Comparison of ENCODE assay signal across 19 cellular contexts in genomic region chr3:71163216-71163918, GRCh38.
DNase-seq lines count a peak whose midpoint lies in the region; ATAC-seq and TF ChIP-seq lines count a peak whose summit lies in the region.
"Had no signal": no experiment of that assay in that cellular context is flagged by ENCODE, and none has a peak within 500 bp of the region (broad histone marks: within the 10 kb centered on the region; RNA-seq: fewer than 3 reads in every experiment).

No MANE protein-coding gene starts in this region.

- H3K79me2 ChIP-seq in GM23338 (replicated peaks; ENCODE audit: insufficient read depth) (no peaks in the 10 kb centered on the region; the same call in none of the 2 replicates), hepatocyte (peaks cover 47% of the 10 kb centered on the region)

- H3K27me3 ChIP-seq in GM23338 (ENCODE audit: insufficient read depth) (no peaks in the 10 kb centered on the region), hepatocyte (no peaks in the 10 kb centered on the region), BE2C (no peaks in the 10 kb centered on the region)
- H3K27me3 ChIP-seq: transverse colon had no signal

- WGBS in hepatocyte (ENCODE audit: low lambda C conversion rate, missing lambda C conversion rate): 72% methylated on average over 7 of the region's 7 CpGs

- H3K9me2 ChIP-seq in GM23338 (ENCODE audit: insufficient read depth): no peaks in the 10 kb centered on the region; the same call in 1 of the 2 replicates
- H3K9me2 ChIP-seq in hepatocyte (replicated peaks; ENCODE audit: insufficient read depth): no peaks in the 10 kb centered on the region

- H3K4me3 Mint-ChIP-seq in GM23338 (no peak overlapping the region), progenitor cell of endocrine pancreas (ENCODE audit: low read depth) (no peak overlapping the region)
- no peak overlapping the region for H3K4me3 Mint-ChIP-seq in activated naive CD8-positive, alpha-beta T cell treated with anti-CD3 and anti-CD28 coated beads for 36 hours
- H3K4me3 Mint-ChIP-seq: natural killer cell had no signal

- H3K27ac Mint-ChIP-seq in GM23338 (no peak overlapping the region), progenitor cell of endocrine pancreas (peak overlapping the region; percentile 81)
- H3K27ac Mint-ChIP-seq in activated naive CD8-positive, alpha-beta T cell treated with anti-CD3 and anti-CD28 coated beads for 36 hours: peak overlapping the region; percentile 56
- H3K27ac Mint-ChIP-seq: natural killer cell had no signal

- peaks cover 37% of the 10 kb centered on the region for H3K4me1 Mint-ChIP-seq in GM23338
- H3K4me1 Mint-ChIP-seq in activated naive CD8-positive, alpha-beta T cell treated with anti-CD3 and anti-CD28 coated beads for 36 hours: peaks cover 69% of the 10 kb centered on the region
- H3K4me1 Mint-ChIP-seq in progenitor cell of endocrine pancreas (ENCODE audit: low read depth): peaks cover 55% of the 10 kb centered on the region

- no peak overlapping the region for H3K4me3 ChIP-seq in GM23338
- H3K4me3 ChIP-seq in hepatocyte: no peak overlapping the region
- no peak overlapping the region for H3K4me3 ChIP-seq in BE2C (ENCODE audit: low read depth, low read length)
- H3K4me3 ChIP-seq: left ventricle myocardium inferior, transverse colon had no signal

- H3F3A ChIP-seq in GM23338 (replicated peaks; ENCODE audit: low read depth): no peaks in the 10 kb centered on the region

- H3K27me3 Mint-ChIP-seq in GM23338 (ENCODE audit: insufficient read depth, low read depth, poor library complexity) (peaks cover 1% of the 10 kb centered on the region), progenitor cell of endocrine pancreas (no peaks in the 10 kb centered on the region)
- H3K27me3 Mint-ChIP-seq in activated naive CD8-positive, alpha-beta T cell treated with anti-CD3 and anti-CD28 coated beads for 36 hours: no peaks in the 10 kb centered on the region

- H3K36me3 ChIP-seq in GM23338 (ENCODE audit: insufficient read depth) (no peaks in the 10 kb centered on the region), hepatocyte (replicated peaks; ENCODE audit: insufficient read depth, low read depth) (no peaks in the 10 kb centered on the region), BE2C (no peaks in the 10 kb centered on the region)
- H3K36me3 ChIP-seq: transverse colon had no signal

- ATAC-seq in GM23338 (no peak), GM21723 (IDR thresholded peaks at IDR 0.05; ENCODE audit: unreplicated experiment) (no peak), GM18861 (IDR thresholded peaks at IDR 0.05; ENCODE audit: unreplicated experiment) (no peak)
- ATAC-seq: natural killer cell, Panc1 had no signal

- no peak for DNase-seq in GM23338 (ENCODE audit: low spot score)
- no peak for DNase-seq in activated naive CD8-positive, alpha-beta T cell treated with anti-CD3 and anti-CD28 coated beads for 36 hours
- no peak for DNase-seq in hepatocyte (ENCODE audit: low spot score)
- no peak for DNase-seq in progenitor cell of endocrine pancreas (ENCODE audit: low spot score, unreplicated experiment)
- DNase-seq in NCI-H1105 (lab: John Stamatoyannopoulos, UW): no peak
- DNase-seq in BE2C: no peak
- DNase-seq: activated CD4-positive, alpha-beta T cell treated with anti-CD3 and anti-CD28 coated beads, Interleukin-2, amount 50 U/mL, for 48 hours; amygdala; H7; hypothalamus; left ventricle myocardium inferior; natural killer cell; NCI-H2107; NCI-H748 treated with DMSO at 0.1 percent for 48 hours; transverse colon had no signal

- H3K9me3 ChIP-seq in hepatocyte (ENCODE audit: low read depth): no peaks in the 10 kb centered on the region
- H3K9me3 ChIP-seq in BE2C: no peaks in the 10 kb centered on the region; the same call in 1 of the 2 replicates
- H3K9me3 ChIP-seq: transverse colon had no signal

- H4K20me1 ChIP-seq in GM23338 (replicated peaks; ENCODE audit: insufficient read depth): no peaks in the 10 kb centered on the region
- no peaks in the 10 kb centered on the region for H4K20me1 ChIP-seq in hepatocyte (ENCODE audit: insufficient read depth, poor library complexity, severe bottlenecking)

- H3K36me3 Mint-ChIP-seq in GM23338 (ENCODE audit: low read depth) (peaks cover 10% of the 10 kb centered on the region), progenitor cell of endocrine pancreas (ENCODE audit: insufficient read depth) (peaks cover 24% of the 10 kb centered on the region)
- peaks cover 83% of the 10 kb centered on the region for H3K36me3 Mint-ChIP-seq in activated naive CD8-positive, alpha-beta T cell treated with anti-CD3 and anti-CD28 coated beads for 36 hours

- H3K27ac ChIP-seq in GM23338 (ENCODE audit: low read depth) (peak overlapping the region; percentile 41; the same call in 1 of the 2 replicates), hepatocyte (peak overlapping the region; percentile 18)
- H3K27ac ChIP-seq: C4-2B, left ventricle myocardium inferior had no signal

- peaks cover 23% of the 10 kb centered on the region; the same call in 1 of the 2 replicates for H3K4me1 ChIP-seq in GM23338 (ENCODE audit: insufficient read depth)
- H3K4me1 ChIP-seq in hepatocyte (ENCODE audit: insufficient read depth): peaks cover 35% of the 10 kb centered on the region
- H3K4me1 ChIP-seq in BE2C: peaks cover 11% of the 10 kb centered on the region

- no peak for TF ChIP-seq CTCF in GM23338 (conservative IDR thresholded peaks at IDR 0.05; ENCODE audit: low read depth in 2 of 2)
- no peak for TF ChIP-seq CTCF in hepatocyte (IDR thresholded peaks at IDR 0.05; ENCODE audit: poor library complexity)
- no peak for TF ChIP-seq CTCF in progenitor cell of endocrine pancreas (IDR thresholded peaks at IDR 0.05; ENCODE audit: unreplicated experiment)
- TF ChIP-seq CTCF in BE2C (IDR thresholded peaks at IDR 0.05; ENCODE audit: low read depth, low read length): no peak

- H2AFZ ChIP-seq in GM23338: no peak overlapping the region
- no peak overlapping the region for H2AFZ ChIP-seq in hepatocyte

- 0 out of 3 replicates have a peak, but pooled peaks cover 8% of the 10 kb centered on the region for H3K9me3 Mint-ChIP-seq in GM23338
- peaks cover 33% of the 10 kb centered on the region for H3K9me3 Mint-ChIP-seq in activated naive CD8-positive, alpha-beta T cell treated with anti-CD3 and anti-CD28 coated beads for 36 hours
- H3K9me3 Mint-ChIP-seq in progenitor cell of endocrine pancreas (ENCODE audit: low read depth): no peaks in the 10 kb centered on the region
- H3K9me3 Mint-ChIP-seq: natural killer cell had no signal

- H3K4me2 ChIP-seq in GM23338: no peak overlapping the region
- H3K4me2 ChIP-seq in hepatocyte: peak overlapping the region; percentile 22

TF ChIP-seq in GM23338, 12 proteins besides CTCF, POLR2A, EP300 and RAD21:
- TF ChIP-seq EZH2 (IDR thresholded peaks at IDR 0.05; ENCODE audit: low read depth, unreplicated experiment) (no peak), JUNB (IDR thresholded peaks at IDR 0.05; ENCODE audit: unreplicated experiment) (no peak), STAT1 (IDR thresholded peaks at IDR 0.05; ENCODE audit: unreplicated experiment) (no peak), ETS1 (IDR thresholded peaks at IDR 0.05) (no peak), ZNF114 (CRISPR knock-in tag; IDR thresholded peaks at IDR 0.05) (no peak), REST (IDR thresholded peaks at IDR 0.05; ENCODE audit: unreplicated experiment) (no peak)
